ENCODE assay signal across 15 cellular contexts in the genomic region with DNA sequence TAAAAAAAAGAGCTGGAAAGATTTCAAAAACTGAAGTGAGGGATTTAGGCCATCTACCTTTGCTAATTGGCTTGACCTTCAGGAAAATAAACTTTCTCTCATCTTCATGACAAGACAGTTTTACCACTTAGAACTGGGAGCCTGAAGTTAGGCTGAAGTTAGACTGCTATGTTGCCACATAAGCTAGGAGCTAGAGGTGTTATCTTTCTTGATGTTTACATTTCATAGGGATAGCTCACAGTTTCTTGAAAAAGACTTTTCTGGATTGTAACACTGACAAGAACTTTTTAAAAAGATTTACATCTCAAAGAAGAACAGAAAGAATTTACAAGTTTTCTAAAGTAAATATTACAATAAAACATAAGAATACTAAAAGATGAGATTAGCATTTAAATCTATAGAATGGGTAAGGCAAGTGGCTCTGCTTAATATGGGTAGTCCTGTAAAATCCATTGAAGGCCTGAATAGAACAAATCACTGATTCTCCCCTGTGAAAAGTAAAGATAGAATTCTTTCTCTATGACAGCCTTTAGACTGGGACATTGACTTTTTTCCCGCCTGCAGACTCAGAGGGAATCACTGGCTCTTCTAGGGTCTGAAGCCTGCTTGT.
"Had no signal": no experiment of that assay in that cellular context is flagged by ENCODE, and none has a peak within 500 bp of the region (broad histone marks: within the 10 kb centered on the region; RNA-seq: fewer than 3 reads in every experiment).

No MANE protein-coding gene starts in this region.

- H3K36me3 Mint-ChIP-seq: activated naive CD8-positive, alpha-beta T cell treated with anti-CD3 and anti-CD28 coated beads for 36 hours had no signal

- H3K27me3 ChIP-seq: cardiac muscle cell, esophagus squamous epithelium, ovary had no signal

- H3K36me3 ChIP-seq: cardiac muscle cell, esophagus squamous epithelium, ovary had no signal

- H3K27ac Mint-ChIP-seq: activated CD4-positive, alpha-beta T cell treated with anti-CD3 and anti-CD28 coated beads, Interleukin-2, amount 10 ng/mL, durations not matched to agents 7 days and 5 days; activated naive CD8-positive, alpha-beta T cell treated with anti-CD3 and anti-CD28 coated beads for 36 hours; activated T-helper 1 cell treated with anti-CD3 and anti-CD28 coated beads, Interleukin-12 subunit alpha, Interleukin-12 subunit beta, Interleukin-2, Interleukin-4 antibody, amounts not matched to agents 30 ng/mL and 10 ng/mL and 1 ng/mL, durations not matched to agents 14 hours and 24 hours and 36 hours had no signal

- H3K27me3 Mint-ChIP-seq: activated CD4-positive, alpha-beta T cell treated with anti-CD3 and anti-CD28 coated beads, Interleukin-2, amount 10 ng/mL, durations not matched to agents 7 days and 5 days; activated naive CD8-positive, alpha-beta T cell treated with anti-CD3 and anti-CD28 coated beads for 36 hours had no signal

- DNase-seq: activated CD4-positive, alpha-beta T cell treated with anti-CD3 and anti-CD28 coated beads, Interleukin-2, amount 10 ng/mL, durations not matched to agents 7 days and 5 days; activated CD8-positive, alpha-beta memory T cell treated with anti-CD3 and anti-CD28 coated beads for 24 hours; activated naive CD8-positive, alpha-beta T cell treated with anti-CD3 and anti-CD28 coated beads for 36 hours; aorta; esophagus squamous epithelium; head of caudate nucleus; left colon; ovary; stimulated activated CD4-positive, alpha-beta T cell treated with anti-CD3 and anti-CD28 coated beads, Interleukin-12 subunit alpha, Interleukin-12 subunit beta, amount 100 ng/mL, for 4 hours; stimulated activated CD4-positive, alpha-beta T cell treated with anti-CD3 and anti-CD28 coated beads, Interleukin-2, amount 100 ng/mL, for 24 hours; T-helper 2 cell had no signal

- H3K4me3 Mint-ChIP-seq: activated CD4-positive, alpha-beta T cell treated with anti-CD3 and anti-CD28 coated beads, Interleukin-2, amount 10 ng/mL, durations not matched to agents 7 days and 5 days; activated naive CD8-positive, alpha-beta T cell treated with anti-CD3 and anti-CD28 coated beads for 36 hours; activated T-helper 1 cell treated with anti-CD3 and anti-CD28 coated beads, Interleukin-12 subunit alpha, Interleukin-12 subunit beta, Interleukin-2, Interleukin-4 antibody, amounts not matched to agents 30 ng/mL and 10 ng/mL and 1 ng/mL, durations not matched to agents 14 hours and 24 hours and 36 hours; neural crest cell had no signal

- H3K4me3 ChIP-seq: cardiac muscle cell, esophagus squamous epithelium, lung, ovary had no signal

- ATAC-seq: left colon had no signal

- H3K4me1 Mint-ChIP-seq: activated CD4-positive, alpha-beta T cell treated with anti-CD3 and anti-CD28 coated beads, Interleukin-2, amount 10 ng/mL, durations not matched to agents 7 days and 5 days; activated naive CD8-positive, alpha-beta T cell treated with anti-CD3 and anti-CD28 coated beads for 36 hours; neural crest cell had no signal

- H3K27ac ChIP-seq: cardiac muscle cell, esophagus squamous epithelium, ovary had no signal
